1 cellular context compared by ENCODE assay signal in genomic region chr15:101723874-101724674, GRCh38.
TF ChIP-seq lines count a peak whose summit lies in the region.

Gene TARS3 (minus strand): TSS chr15:101724473. CDS start chr15:101724387, 86 bp downstream.

TF ChIP-seq in K562, 482 proteins besides CTCF, POLR2A, EP300 and RAD21 (continued from another document):
- TF ChIP-seq ZNF395 (CRISPR knock-in tag; IDR thresholded peaks at IDR 0.05) (no peak), SMAD2 (IDR thresholded peaks at IDR 0.05; ENCODE audit: low read depth, low read length) (no peak), ZNF253 (CRISPR knock-in tag; conservative IDR thresholded peaks at IDR 0.05) (no peak), ZNF449 (CRISPR knock-in tag; IDR thresholded peaks at IDR 0.05) (no peak), WHSC1 (IDR thresholded peaks at IDR 0.05; ENCODE audit: low read length) (no peak), YBX1 (IDR thresholded peaks at IDR 0.05) (no peak), BCOR (IDR thresholded peaks at IDR 0.05) (no peak), ARID4B (CRISPR knock-in tag; IDR thresholded peaks at IDR 0.05) (peak; percentile 98), ZNF583 (CRISPR knock-in tag; IDR thresholded peaks at IDR 0.05) (no peak), RUNX1 (IDR thresholded peaks at IDR 0.05; ENCODE audit: low read depth) (no peak), RNF219 (CRISPR knock-in tag; IDR thresholded peaks at IDR 0.05) (no peak), HNRNPL (IDR thresholded peaks at IDR 0.05; ENCODE audit: low read depth, low read length) (peak; percentile 80), ELF2 (CRISPR knock-in tag; IDR thresholded peaks at IDR 0.05) (no peak), PHTF2 (CRISPR knock-in tag; IDR thresholded peaks at IDR 0.05) (no peak), CHD1 (IDR thresholded peaks at IDR 0.05; ENCODE audit: low read length) (peak; percentile 81), SRSF3 (IDR thresholded peaks at IDR 0.05; ENCODE audit: insufficient read depth, low read length) (no peak), ZNF512 (tag; IDR thresholded peaks at IDR 0.05) (no peak), ZBTB7A (IDR thresholded peaks at IDR 0.05; ENCODE audit: borderline replicate concordance, control insufficient read depth, low read depth, low read length) (no peak), GTF2E2 (tag; IDR thresholded peaks at IDR 0.05) (0 out of 2 replicates have a peak, but pooled peaks have one; percentile 47), NBN (IDR thresholded peaks at IDR 0.05; ENCODE audit: low read depth) (no peak), RB1 (IDR thresholded peaks at IDR 0.05; ENCODE audit: low read depth) (peak; percentile 81), RBM34 (IDR thresholded peaks at IDR 0.05; ENCODE audit: borderline replicate concordance, insufficient read depth, low read length) (no peak), KAT8 (IDR thresholded peaks at IDR 0.05; ENCODE audit: low read depth) (no peak), ZNF511 (CRISPR knock-in tag; IDR thresholded peaks at IDR 0.05) (peak; percentile 91), CHCHD3 (CRISPR knock-in tag; IDR thresholded peaks at IDR 0.05) (no peak), FOXJ2 (tag; IDR thresholded peaks at IDR 0.05) (no peak), ZNF717 (CRISPR knock-in tag; IDR thresholded peaks at IDR 0.05) (no peak), C11orf30 (IDR thresholded peaks at IDR 0.05; ENCODE audit: low read depth) (no peak), CXXC5 (CRISPR knock-in tag; IDR thresholded peaks at IDR 0.05) (peak; percentile 91), MYNN (IDR thresholded peaks at IDR 0.05) (no peak), MYNN (CRISPR knock-in tag; IDR thresholded peaks at IDR 0.05) (no peak), MIER1 (IDR thresholded peaks at IDR 0.05; ENCODE audit: low read depth) (no peak)
- TF ChIP-seq, protein P1, sequence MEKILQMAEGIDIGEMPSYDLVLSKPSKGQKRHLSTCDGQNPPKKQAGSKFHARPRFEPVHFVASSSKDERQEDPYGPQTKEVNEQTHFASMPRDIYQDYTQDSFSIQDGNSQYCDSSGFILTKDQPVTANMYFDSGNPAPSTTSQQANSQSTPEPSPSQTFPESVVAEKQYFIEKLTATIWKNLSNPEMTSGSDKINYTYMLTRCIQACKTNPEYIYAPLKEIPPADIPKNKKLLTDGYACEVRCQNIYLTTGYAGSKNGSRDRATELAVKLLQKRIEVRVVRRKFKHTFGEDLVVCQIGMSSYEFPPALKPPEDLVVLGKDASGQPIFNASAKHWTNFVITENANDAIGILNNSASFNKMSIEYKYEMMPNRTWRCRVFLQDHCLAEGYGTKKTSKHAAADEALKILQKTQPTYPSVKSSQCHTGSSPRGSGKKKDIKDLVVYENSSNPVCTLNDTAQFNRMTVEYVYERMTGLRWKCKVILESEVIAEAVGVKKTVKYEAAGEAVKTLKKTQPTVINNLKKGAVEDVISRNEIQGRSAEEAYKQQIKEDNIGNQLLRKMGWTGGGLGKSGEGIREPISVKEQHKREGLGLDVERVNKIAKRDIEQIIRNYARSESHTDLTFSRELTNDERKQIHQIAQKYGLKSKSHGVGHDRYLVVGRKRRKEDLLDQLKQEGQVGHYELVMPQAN (IDR thresholded peaks at IDR 0.05; ENCODE audit: borderline replicate concordance) = no peak
- TF ChIP-seq, protein P2, sequence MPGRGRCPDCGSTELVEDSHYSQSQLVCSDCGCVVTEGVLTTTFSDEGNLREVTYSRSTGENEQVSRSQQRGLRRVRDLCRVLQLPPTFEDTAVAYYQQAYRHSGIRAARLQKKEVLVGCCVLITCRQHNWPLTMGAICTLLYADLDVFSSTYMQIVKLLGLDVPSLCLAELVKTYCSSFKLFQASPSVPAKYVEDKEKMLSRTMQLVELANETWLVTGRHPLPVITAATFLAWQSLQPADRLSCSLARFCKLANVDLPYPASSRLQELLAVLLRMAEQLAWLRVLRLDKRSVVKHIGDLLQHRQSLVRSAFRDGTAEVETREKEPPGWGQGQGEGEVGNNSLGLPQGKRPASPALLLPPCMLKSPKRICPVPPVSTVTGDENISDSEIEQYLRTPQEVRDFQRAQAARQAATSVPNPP (IDR thresholded peaks at IDR 0.05; ENCODE audit: borderline replicate concordance, insufficient read depth, insufficient read length) = no peak
